Comparison of ENCODE assay signal across 22 cellular contexts in genomic region chr15:68377766-68378165, GRCh38.
"Had no signal": no experiment of that assay in that cellular context is flagged by ENCODE, and none has a peak within 500 bp of the region (broad histone marks: within the 10 kb centered on the region; RNA-seq: fewer than 3 reads in every experiment).

No MANE protein-coding gene starts in this region.

- H3K27ac Mint-ChIP-seq: nephron had no signal

- H3K27ac ChIP-seq: adrenal gland, breast epithelium, hepatocyte, VCaP had no signal

- H3K27me3 ChIP-seq: adrenal gland, breast epithelium, hepatocyte had no signal

- H3K9me3 ChIP-seq: adrenal gland, breast epithelium had no signal

- H3K79me2 ChIP-seq: hepatocyte had no signal

- H3K36me3 ChIP-seq: adrenal gland, breast epithelium had no signal

- H3K4me3 Mint-ChIP-seq: activated T-cell treated with anti-CD3 and anti-CD28 coated beads, Interleukin-2, amount 50 U/mL, for 4 hours; nephron had no signal

- H3K4me3 ChIP-seq: adrenal gland, breast epithelium, hepatocyte, lung had no signal

- H3K4me1 ChIP-seq: adrenal gland, breast epithelium had no signal

- H3K9me3 Mint-ChIP-seq: activated T-cell treated with anti-CD3 and anti-CD28 coated beads, Interleukin-2, amount 50 U/mL, for 4 hours; nephron had no signal

- H2AFZ ChIP-seq: hepatocyte had no signal

- H3K4me2 ChIP-seq: hepatocyte had no signal

- ATAC-seq: activated T-cell treated with anti-CD3 and anti-CD28 coated beads, Interleukin-2, amount 50 U/mL, for 4 hours; left cardiac atrium had no signal

- DNase-seq: activated CD4-positive, alpha-beta T cell treated with anti-CD3 and anti-CD28 coated beads, Interleukin-2, amount 50 U/mL, for 4 hours; activated CD4-positive, CD25-positive, alpha-beta regulatory T cell treated with anti-CD3 and anti-CD28 coated beads, Interleukin-2, amount 50 U/mL, for 72 hours; activated effector memory CD4-positive, alpha-beta T cell treated with Interleukin-2 at 50 U/mL for 16 hours; activated naive CD4-positive, alpha-beta T cell treated with anti-CD3 and anti-CD28 coated beads, Interleukin-2, amount 50 U/mL, for 16 hours; activated T-cell treated with anti-CD3 and anti-CD28 coated beads, Interleukin-2, amount 50 U/mL, for 4 hours; dermis blood vessel endothelial cell; foreskin fibroblast; left cardiac atrium; midbrain; nucleus accumbens; posterior cingulate gyrus; retina; stimulated activated CD4-positive, alpha-beta T cell treated with anti-CD3 and anti-CD28 coated beads, Interleukin-2, amount 100 ng/mL, for 24 hours; stimulated activated naive CD4-positive, alpha-beta T cell treated with Interleukin-2 at 50 U/mL for 16 hours; T-helper 2 cell; trophoblast cell had no signal
